In the genomic region with DNA sequence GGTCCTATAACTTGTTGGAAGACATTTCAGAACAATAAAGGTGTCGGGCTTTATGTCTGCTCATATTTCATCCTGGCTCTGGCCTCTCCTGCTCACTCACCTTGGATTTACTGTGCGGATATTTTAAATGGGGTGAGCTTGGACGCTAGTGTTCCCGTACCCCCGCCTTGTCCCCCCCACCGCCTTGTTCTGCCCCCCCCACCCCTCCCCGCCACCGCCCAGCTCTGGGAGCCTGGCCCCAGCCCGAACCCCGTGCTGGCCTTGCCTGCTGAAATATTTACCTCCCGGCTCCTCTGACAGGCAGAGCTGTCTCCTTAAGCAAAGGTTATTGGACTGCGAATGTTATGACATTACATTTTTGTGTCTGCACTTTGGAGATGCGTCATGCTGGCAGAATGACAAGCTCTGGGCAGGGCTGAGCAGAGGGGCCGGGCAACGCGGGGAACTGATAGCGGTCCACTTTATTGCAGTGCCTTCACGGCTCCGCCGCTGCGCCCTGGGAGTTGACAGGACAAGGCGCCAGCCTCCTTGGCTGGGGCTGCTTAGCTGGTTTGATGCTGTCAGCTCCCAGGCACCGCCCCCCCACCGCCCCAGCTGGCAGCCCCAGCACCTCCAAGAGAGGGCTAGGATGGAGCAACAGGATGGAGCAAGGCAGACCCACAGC, we compare ENCODE assay signal across 8 cellular contexts.
DNase-seq lines count a peak whose midpoint lies in the region; ATAC-seq and TF ChIP-seq lines count a peak whose summit lies in the region.

No MANE protein-coding gene starts in this region.

- H3K36me3 ChIP-seq in prostate gland (no peaks in the 10 kb centered on the region), SJCRH30 (no peaks in the 10 kb centered on the region)

- H3K4me1 ChIP-seq in prostate gland (replicated peaks) (no peaks in the 10 kb centered on the region), SJCRH30 (peaks cover 5% of the 10 kb centered on the region; the same call in 1 of the 2 replicates)

- 6% methylated on average over 24 of the region's 24 CpGs for WGBS in prostate gland

- no peak overlapping the region for H3K4me3 ChIP-seq in prostate gland
- no peak overlapping the region for H3K4me3 ChIP-seq in SJCRH30

- H3K27ac ChIP-seq in prostate gland, result peak overlapping the region; percentile 48 to 61
- no peak overlapping the region for H3K27ac ChIP-seq in SJCRH30

- no peak for TF ChIP-seq CTCF in prostate gland (IDR thresholded peaks at IDR 0.05)

- H3K9me3 ChIP-seq in prostate gland, result no peaks in the 10 kb centered on the region
- H3K9me3 ChIP-seq in SJCRH30 (replicated peaks), result no peaks in the 10 kb centered on the region

- peak; percentile 98 for DNase-seq in EL
- DNase-seq in NCI-H226, result peak; percentile 99
- DNase-seq in fibroblast of gingiva (ENCODE audit: low read depth), result peak; percentile 92
- DNase-seq in prostate gland (ENCODE audit: low spot score), result peak; percentile 91
- DNase-seq in SJCRH30, result no peak
- no peak for DNase-seq in NCI-H1105 (lab: John Stamatoyannopoulos, UW)
- DNase-seq in GDM1 (lab: John Stamatoyannopoulos, UW), result no peak

- ATAC-seq in GM21447 (IDR thresholded peaks at IDR 0.05; ENCODE audit: unreplicated experiment), result no peak

- H3K27me3 ChIP-seq in prostate gland (replicated peaks; ENCODE audit: insufficient read depth) (no peaks in the 10 kb centered on the region), SJCRH30 (no peaks in the 10 kb centered on the region)

- intact Hi-C loops in prostate gland (cut with DNase I), result loop anchor here (5.0 to 10.0 kb wide), 2 partner anchors 68 to 224 kb away; a partner anchor contains a TSS

- no peak for TF ChIP-seq POLR2A in prostate gland (IDR thresholded peaks at IDR 0.05)

Comparison
In these comparisons a context has a peak if more than half of its experiments do, and no peak if none do; other contexts are left out.
1. DNase-seq: peak in EL (single experiment), NCI-H226 (single experiment), fibroblast of gingiva (single experiment) and prostate gland (single experiment); none in SJCRH30 (0 of 2), NCI-H1105 (single experiment) and GDM1 (single experiment).